ENCODE assay signal across 8 cellular contexts in the genomic region with DNA sequence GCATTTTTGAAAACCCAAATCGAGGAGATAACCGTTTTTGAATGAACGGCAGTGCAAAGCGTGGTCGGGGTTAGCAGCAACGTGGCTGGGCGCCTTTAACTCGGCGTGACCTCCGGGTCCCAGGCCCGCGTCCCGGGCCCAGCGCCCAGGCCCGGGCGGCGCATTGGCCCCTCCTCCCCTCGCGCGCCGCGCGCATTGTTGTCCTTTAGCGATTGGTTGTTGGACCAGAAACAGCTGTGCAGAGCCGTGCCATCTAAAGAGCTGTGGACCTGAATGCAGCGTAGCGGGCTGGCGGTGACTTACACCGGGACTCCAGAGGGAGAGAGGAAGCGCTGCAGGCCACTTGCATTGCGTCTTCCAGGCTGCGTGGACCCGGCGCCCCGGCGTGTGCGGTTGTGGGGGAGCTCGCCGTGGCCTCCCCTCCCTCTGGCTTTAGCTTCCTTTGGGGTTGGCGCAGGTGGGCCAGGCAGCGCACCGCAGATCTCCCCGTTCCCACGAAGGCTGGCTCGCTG. TPM values are rescaled to one million over a fixed set of nuclear protein-coding genes. Genes with fewer than 3 reads are reported as not detected.
DNase-seq lines count a peak whose midpoint lies in the region; TF ChIP-seq lines count a peak whose summit lies in the region.

A gene with protein sequence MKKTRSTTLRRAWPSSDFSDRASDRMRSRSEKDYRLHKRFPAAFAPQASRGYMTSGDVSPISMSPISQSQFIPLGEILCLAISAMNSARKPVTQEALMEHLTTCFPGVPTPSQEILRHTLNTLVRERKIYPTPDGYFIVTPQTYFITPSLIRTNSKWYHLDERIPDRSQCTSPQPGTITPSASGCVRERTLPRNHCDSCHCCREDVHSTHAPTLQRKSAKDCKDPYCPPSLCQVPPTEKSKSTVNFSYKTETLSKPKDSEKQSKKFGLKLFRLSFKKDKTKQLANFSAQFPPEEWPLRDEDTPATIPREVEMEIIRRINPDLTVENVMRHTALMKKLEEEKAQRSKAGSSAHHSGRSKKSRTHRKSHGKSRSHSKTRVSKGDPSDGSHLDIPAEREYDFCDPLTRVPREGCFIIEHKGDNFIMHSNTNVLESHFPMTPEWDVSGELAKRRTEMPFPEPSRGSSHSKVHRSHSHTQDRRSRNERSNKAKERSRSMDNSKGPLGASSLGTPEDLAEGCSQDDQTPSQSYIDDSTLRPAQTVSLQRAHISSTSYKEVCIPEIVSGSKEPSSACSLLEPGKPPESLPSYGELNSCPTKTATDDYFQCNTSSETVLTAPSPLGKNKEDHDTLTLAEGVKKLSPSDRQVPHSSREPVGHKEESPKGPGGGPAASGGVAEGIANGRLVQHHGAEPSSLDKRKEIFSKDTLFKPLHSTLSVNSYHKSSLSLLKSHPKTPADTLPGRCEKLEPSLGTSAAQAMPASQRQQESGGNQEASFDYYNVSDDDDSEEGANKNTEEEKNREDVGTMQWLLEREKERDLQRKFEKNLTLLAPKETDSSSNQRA (N-terminal part only) (plus strand): TSS at position 227 of the 512 bp plus-strand sequence. CDS start 1,484 bp downstream, outside the sequence.

- peak; percentile 92 for DNase-seq in ELF-1 (ENCODE audit: low read depth, low spot score)
- peak; percentile 38 for DNase-seq in NCI-H2107 treated with DMSO at 0.1 percent for 48 hours (lab: John Stamatoyannopoulos, UW; ENCODE audit: unreplicated experiment)
- DNase-seq in adipocyte (ENCODE audit: low read depth) = peak; percentile 27
- peak; percentile 85 for DNase-seq in right atrium auricular region (ENCODE audit: low spot score)
- no peak for DNase-seq in osteocyte (ENCODE audit: extremely low spot score, unreplicated experiment)
- no peak for DNase-seq in NCI-H446 treated with DMSO at 0.1 percent for 48 hours (lab: John Stamatoyannopoulos, UW)
- no peak for DNase-seq in LoVo (ENCODE audit: low spot score)
- DNase-seq in COLO668 (lab: John Stamatoyannopoulos, UW; ENCODE audit: unreplicated experiment) = no peak

- H3K9me3 Mint-ChIP-seq in osteocyte (ENCODE audit: unreplicated experiment) = peaks cover 2% of the 10 kb centered on the region

- H3K4me3 Mint-ChIP-seq in osteocyte (ENCODE audit: unreplicated experiment) = peak within 1 kb of the TSS; percentile 74

- H3K36me3 ChIP-seq in adipocyte (ENCODE audit: control insufficient read depth, insufficient read depth, low read length, severe bottlenecking) (no peaks in the 10 kb centered on the region), right atrium auricular region (no peaks in the 10 kb centered on the region)

- peaks cover 9% of the 10 kb centered on the region for H3K4me1 Mint-ChIP-seq in osteocyte (ENCODE audit: unreplicated experiment)

- H3K4me1 ChIP-seq in adipocyte (ENCODE audit: control insufficient read depth, insufficient read depth, low read length) (peaks cover 12% of the 10 kb centered on the region), right atrium auricular region (peaks cover 0 to 27% of the 10 kb centered on the region in 2 donors)

- peaks cover 64% of the 10 kb centered on the region for H3K27me3 Mint-ChIP-seq in osteocyte (ENCODE audit: unreplicated experiment)

- H3K27me3 ChIP-seq in adipocyte (replicated peaks; ENCODE audit: control insufficient read depth, insufficient read depth, low read length) (peaks cover 45% of the 10 kb centered on the region), right atrium auricular region (no peaks in the 10 kb centered on the region)

- H3K27ac ChIP-seq in right atrium auricular region = peak within 1 kb of the TSS; percentile 87 to 90

- no peaks in the 10 kb centered on the region for H3K36me3 Mint-ChIP-seq in osteocyte (ENCODE audit: unreplicated experiment)

- TF ChIP-seq CTCF in right atrium auricular region (IDR thresholded peaks at IDR 0.05) = no peak
- TF ChIP-seq CTCF in osteocyte (IDR thresholded peaks at IDR 0.05) = no peak

- H3K27ac Mint-ChIP-seq in osteocyte (ENCODE audit: unreplicated experiment) = no peak within 1 kb of the TSS

- peak within 1 kb of the TSS; percentile 77 for H3K4me3 ChIP-seq in adipocyte (ENCODE audit: low read length)
- H3K4me3 ChIP-seq in right atrium auricular region = peak within 1 kb of the TSS; percentile 71 to 75

- H3K9ac ChIP-seq in adipocyte (ENCODE audit: low read length) = no peak within 1 kb of the TSS

- H3K9me3 ChIP-seq in adipocyte (ENCODE audit: control insufficient read depth, low read length) = peaks cover 6% of the 10 kb centered on the region
- H3K9me3 ChIP-seq in right atrium auricular region = peaks cover 0 to 3% of the 10 kb centered on the region in 2 donors

RNA-seq across cellular contexts. Expression of the gene that starts here (rescaled TPM):
- 10 to 100 TPM; 18.5 to 25.8 TPM for total RNA-seq in right atrium auricular region
- total RNA-seq in osteocyte = 0.19 and 0.68 TPM in 2 replicates

Comparison
In these comparisons a context has a peak if more than half of its experiments do, and no peak if none do; other contexts are left out.
1. RNA of the gene that starts here (total RNA-seq): 18.5 to 25.8 TPM in right atrium auricular region; 0.19 to 0.68 TPM in osteocyte; every median in the first group is over 10 times any median in the second.
2. DNase-seq: peak in ELF-1 (single experiment), NCI-H2107 treated with DMSO at 0.1 percent for 48 hours (single experiment), adipocyte (single experiment) and right atrium auricular region (single experiment); none in osteocyte (single experiment), NCI-H446 treated with DMSO at 0.1 percent for 48 hours (single experiment), LoVo (single experiment) and COLO668 (single experiment).